Comparison of ENCODE assay signal across 8 cellular contexts in the genomic region with DNA sequence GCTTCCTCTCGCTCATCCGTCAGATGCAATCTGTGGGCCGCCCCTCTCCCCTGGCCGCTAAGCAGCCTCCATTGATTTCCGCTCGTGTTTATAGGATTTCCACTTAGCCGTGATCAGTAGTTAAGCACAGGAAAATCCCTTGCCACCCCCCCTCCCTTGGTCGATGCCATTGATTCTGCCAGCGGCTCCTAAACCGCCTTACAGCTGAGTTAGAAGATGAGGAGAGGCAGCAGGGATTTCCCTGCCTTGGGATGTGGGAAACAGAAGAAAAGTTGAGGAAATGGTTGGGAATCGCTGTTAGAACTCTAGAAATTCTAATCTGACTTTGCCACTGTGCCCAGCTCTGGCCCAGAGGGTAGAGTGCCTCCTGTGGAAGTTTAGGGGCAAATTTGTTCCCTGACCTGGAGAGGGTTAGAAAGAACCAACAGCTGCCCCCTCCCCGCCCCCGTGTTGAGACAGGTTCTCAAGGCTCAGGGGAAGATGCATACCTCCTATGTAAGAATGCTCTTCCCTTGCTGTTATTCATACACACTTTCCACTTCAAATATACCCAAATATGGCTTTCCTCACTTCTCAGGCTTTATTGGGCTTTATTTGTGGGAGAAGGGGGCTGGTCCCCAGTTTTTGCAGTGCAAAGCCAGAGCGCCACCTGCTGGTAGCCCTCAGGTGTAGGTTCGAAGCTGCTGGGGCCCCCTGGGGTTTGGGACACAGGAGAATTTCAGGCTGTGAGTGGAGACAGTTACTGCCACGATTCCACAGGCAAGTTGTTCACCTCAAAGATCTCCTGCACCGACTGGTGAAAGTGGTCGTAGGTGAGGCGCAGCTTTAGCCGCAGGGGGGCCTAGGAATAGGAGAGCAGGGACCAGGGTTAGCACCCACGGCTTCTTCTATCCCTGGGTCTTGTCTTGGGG. TPM values are rescaled to one million over a fixed set of nuclear protein-coding genes. Genes with fewer than 3 reads are reported as not detected.
DNase-seq lines count a peak whose midpoint lies in the region; ATAC-seq and TF ChIP-seq lines count a peak whose summit lies in the region.

No MANE protein-coding gene starts in this region.

- H3K9me3 Mint-ChIP-seq in stimulated activated memory B cell treated with anti-CD40 and anti-IgM and Interleukin-4, amounts not matched to agents 10 μg/mL and 1 μg/mL and 100 μg/mL, for 72 hours: no peaks in the 10 kb centered on the region

- H3K4me3 ChIP-seq in MG63 (no peak overlapping the region), WI38 (ENCODE audit: low read depth, low read length) (no peak overlapping the region)

- H3K27me3 Mint-ChIP-seq in stimulated activated memory B cell treated with anti-CD40 and anti-IgM and Interleukin-4, amounts not matched to agents 10 μg/mL and 1 μg/mL and 100 μg/mL, for 72 hours: no peaks in the 10 kb centered on the region

- H3K27ac Mint-ChIP-seq in stimulated activated memory B cell treated with anti-CD40 and anti-IgM and Interleukin-4, amounts not matched to agents 10 μg/mL and 1 μg/mL and 100 μg/mL, for 72 hours: peak overlapping the region; percentile 42

- peaks cover 34% of the 10 kb centered on the region for H3K36me3 Mint-ChIP-seq in stimulated activated memory B cell treated with anti-CD40 and anti-IgM and Interleukin-4, amounts not matched to agents 10 μg/mL and 1 μg/mL and 100 μg/mL, for 72 hours

- no peak for ATAC-seq in stimulated activated memory B cell treated with anti-CD40 and anti-IgM and Interleukin-4, amounts not matched to agents 10 μg/mL and 1 μg/mL and 100 μg/mL, for 72 hours
- ATAC-seq in HG02973 (IDR thresholded peaks at IDR 0.05; ENCODE audit: unreplicated experiment) (no peak), HG02623 (IDR thresholded peaks at IDR 0.05; ENCODE audit: unreplicated experiment) (no peak)

- H3K4me1 Mint-ChIP-seq in stimulated activated memory B cell treated with anti-CD40 and anti-IgM and Interleukin-4, amounts not matched to agents 10 μg/mL and 1 μg/mL and 100 μg/mL, for 72 hours: peaks cover 59% of the 10 kb centered on the region

- peak; percentile 59 for DNase-seq in EL
- DNase-seq in MG63: peak; percentile 35
- peak; percentile 54 for DNase-seq in central memory CD4-positive, alpha-beta T cell
- DNase-seq in medulla oblongata (ENCODE audit: extremely low spot score): peak; percentile 60

- H3K36me3 ChIP-seq in MG63: no peaks in the 10 kb centered on the region; the same call in 1 of the 2 replicates

- H3K4me3 Mint-ChIP-seq in stimulated activated memory B cell treated with anti-CD40 and anti-IgM and Interleukin-4, amounts not matched to agents 10 μg/mL and 1 μg/mL and 100 μg/mL, for 72 hours: no peak overlapping the region

- H3K9me3 ChIP-seq in MG63: no peaks in the 10 kb centered on the region

- no peaks in the 10 kb centered on the region for H3K27me3 ChIP-seq in MG63

- peak; percentile 96 for TF ChIP-seq CTCF in WI38 (IDR thresholded peaks at IDR 0.05; ENCODE audit: low read depth, low read length)

RNA-seq across cellular contexts. Expression of a gene that starts 3.2 kb away (rescaled TPM):
- 0.84 and 3.3 TPM in 2 replicates for total RNA-seq in MG63 (2014; rRNA removed; shearing (Covaris generic); ENCODE audit: low replicate concordance)

RNA-seq across cellular contexts. Expression of a gene that starts 7.7 kb away (rescaled TPM):
- not detected in 2 replicates for total RNA-seq in MG63 (2014; rRNA removed; shearing (Covaris generic); ENCODE audit: low replicate concordance)

RNA-seq across cellular contexts. Expression of a gene that starts 8.3 kb away (rescaled TPM):
- total RNA-seq in MG63 (2014; rRNA removed; shearing (Covaris generic); ENCODE audit: low replicate concordance): 0.79 and 9.7 TPM in 2 replicates

RNA-seq across cellular contexts. Expression of a gene that starts 19.3 kb away (rescaled TPM):
- not detected in 2 replicates for total RNA-seq in MG63 (2014; rRNA removed; shearing (Covaris generic); ENCODE audit: low replicate concordance)
